1 cellular context compared by ENCODE assay signal in the genomic region with DNA sequence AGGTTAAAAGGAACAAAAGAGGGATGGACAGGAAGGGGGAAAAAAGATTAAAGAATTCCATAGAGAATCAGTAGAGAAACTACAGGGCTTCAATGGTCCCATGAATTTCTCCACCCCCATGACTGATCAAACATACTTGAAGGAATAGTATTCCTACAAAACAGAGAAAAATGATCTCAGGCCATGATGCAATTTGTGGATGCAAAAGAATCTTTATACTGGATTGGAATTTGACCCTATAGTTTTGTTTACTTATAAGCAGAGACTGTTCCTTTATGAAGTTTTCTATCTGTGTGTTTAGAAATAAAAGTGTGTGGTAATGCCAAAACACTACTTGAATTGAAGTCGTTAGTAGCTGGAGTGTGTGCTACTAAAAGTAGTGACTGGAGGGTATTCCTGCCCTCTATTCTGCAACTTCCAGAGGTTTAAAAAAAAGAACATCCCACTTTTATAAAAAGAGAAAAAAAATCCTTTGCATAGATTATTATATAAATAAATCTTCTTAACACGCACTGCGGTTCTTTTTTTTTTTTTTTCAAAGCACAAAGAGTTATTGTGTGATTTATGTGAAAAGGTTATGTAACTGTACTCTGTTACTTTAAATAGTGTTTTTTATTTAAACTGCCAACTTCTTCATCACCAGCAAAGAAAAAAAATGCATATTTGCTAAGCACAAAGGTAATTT.
TF ChIP-seq lines count a peak whose summit lies in the region.

No MANE protein-coding gene starts in this region.

TF ChIP-seq in HEK293, 187 proteins besides CTCF, POLR2A, EP300 and RAD21 (continued from another document):
- TF ChIP-seq, protein P1, sequence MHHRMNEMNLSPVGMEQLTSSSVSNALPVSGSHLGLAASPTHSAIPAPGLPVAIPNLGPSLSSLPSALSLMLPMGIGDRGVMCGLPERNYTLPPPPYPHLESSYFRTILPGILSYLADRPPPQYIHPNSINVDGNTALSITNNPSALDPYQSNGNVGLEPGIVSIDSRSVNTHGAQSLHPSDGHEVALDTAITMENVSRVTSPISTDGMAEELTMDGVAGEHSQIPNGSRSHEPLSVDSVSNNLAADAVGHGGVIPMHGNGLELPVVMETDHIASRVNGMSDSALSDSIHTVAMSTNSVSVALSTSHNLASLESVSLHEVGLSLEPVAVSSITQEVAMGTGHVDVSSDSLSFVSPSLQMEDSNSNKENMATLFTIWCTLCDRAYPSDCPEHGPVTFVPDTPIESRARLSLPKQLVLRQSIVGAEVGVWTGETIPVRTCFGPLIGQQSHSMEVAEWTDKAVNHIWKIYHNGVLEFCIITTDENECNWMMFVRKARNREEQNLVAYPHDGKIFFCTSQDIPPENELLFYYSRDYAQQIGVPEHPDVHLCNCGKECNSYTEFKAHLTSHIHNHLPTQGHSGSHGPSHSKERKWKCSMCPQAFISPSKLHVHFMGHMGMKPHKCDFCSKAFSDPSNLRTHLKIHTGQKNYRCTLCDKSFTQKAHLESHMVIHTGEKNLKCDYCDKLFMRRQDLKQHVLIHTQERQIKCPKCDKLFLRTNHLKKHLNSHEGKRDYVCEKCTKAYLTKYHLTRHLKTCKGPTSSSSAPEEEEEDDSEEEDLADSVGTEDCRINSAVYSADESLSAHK (tag by site-specific recombination; IDR thresholded peaks at IDR 0.05), result no peak
- TF ChIP-seq, protein P2, sequence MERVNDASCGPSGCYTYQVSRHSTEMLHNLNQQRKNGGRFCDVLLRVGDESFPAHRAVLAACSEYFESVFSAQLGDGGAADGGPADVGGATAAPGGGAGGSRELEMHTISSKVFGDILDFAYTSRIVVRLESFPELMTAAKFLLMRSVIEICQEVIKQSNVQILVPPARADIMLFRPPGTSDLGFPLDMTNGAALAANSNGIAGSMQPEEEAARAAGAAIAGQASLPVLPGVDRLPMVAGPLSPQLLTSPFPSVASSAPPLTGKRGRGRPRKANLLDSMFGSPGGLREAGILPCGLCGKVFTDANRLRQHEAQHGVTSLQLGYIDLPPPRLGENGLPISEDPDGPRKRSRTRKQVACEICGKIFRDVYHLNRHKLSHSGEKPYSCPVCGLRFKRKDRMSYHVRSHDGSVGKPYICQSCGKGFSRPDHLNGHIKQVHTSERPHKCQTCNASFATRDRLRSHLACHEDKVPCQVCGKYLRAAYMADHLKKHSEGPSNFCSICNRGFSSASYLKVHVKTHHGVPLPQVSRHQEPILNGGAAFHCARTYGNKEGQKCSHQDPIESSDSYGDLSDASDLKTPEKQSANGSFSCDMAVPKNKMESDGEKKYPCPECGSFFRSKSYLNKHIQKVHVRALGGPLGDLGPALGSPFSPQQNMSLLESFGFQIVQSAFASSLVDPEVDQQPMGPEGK (tag by site-specific recombination; IDR thresholded peaks at IDR 0.05), result peak; percentile 11; the same call in 1 of the 2 replicates
- peak; percentile 58 for TF ChIP-seq ZNF146 (tag by site-specific recombination; IDR thresholded peaks at IDR 0.05)
- no peak for TF ChIP-seq ZNF76 (tag by site-specific recombination; IDR thresholded peaks at IDR 0.05; ENCODE audit: borderline replicate concordance, low read depth)
- TF ChIP-seq ZNF610 (tag by site-specific recombination; IDR thresholded peaks at IDR 0.05; ENCODE audit: borderline replicate concordance), result no peak
- TF ChIP-seq ZNF184 (tag by site-specific recombination; IDR thresholded peaks at IDR 0.05), result no peak
- TF ChIP-seq ZNF391 (tag by site-specific recombination; IDR thresholded peaks at IDR 0.05; ENCODE audit: borderline replicate concordance, low read depth), result no peak
- TF ChIP-seq ZNF416 (tag by site-specific recombination; IDR thresholded peaks at IDR 0.05), result no peak
- TF ChIP-seq ZNF114 (tag by site-specific recombination; IDR thresholded peaks at IDR 0.05), result no peak
- TF ChIP-seq, protein P3, sequence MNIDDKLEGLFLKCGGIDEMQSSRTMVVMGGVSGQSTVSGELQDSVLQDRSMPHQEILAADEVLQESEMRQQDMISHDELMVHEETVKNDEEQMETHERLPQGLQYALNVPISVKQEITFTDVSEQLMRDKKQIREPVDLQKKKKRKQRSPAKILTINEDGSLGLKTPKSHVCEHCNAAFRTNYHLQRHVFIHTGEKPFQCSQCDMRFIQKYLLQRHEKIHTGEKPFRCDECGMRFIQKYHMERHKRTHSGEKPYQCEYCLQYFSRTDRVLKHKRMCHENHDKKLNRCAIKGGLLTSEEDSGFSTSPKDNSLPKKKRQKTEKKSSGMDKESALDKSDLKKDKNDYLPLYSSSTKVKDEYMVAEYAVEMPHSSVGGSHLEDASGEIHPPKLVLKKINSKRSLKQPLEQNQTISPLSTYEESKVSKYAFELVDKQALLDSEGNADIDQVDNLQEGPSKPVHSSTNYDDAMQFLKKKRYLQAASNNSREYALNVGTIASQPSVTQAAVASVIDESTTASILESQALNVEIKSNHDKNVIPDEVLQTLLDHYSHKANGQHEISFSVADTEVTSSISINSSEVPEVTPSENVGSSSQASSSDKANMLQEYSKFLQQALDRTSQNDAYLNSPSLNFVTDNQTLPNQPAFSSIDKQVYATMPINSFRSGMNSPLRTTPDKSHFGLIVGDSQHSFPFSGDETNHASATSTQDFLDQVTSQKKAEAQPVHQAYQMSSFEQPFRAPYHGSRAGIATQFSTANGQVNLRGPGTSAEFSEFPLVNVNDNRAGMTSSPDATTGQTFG (tag by site-specific recombination; IDR thresholded peaks at IDR 0.05; ENCODE audit: borderline replicate concordance), result no peak
- TF ChIP-seq, protein P4, sequence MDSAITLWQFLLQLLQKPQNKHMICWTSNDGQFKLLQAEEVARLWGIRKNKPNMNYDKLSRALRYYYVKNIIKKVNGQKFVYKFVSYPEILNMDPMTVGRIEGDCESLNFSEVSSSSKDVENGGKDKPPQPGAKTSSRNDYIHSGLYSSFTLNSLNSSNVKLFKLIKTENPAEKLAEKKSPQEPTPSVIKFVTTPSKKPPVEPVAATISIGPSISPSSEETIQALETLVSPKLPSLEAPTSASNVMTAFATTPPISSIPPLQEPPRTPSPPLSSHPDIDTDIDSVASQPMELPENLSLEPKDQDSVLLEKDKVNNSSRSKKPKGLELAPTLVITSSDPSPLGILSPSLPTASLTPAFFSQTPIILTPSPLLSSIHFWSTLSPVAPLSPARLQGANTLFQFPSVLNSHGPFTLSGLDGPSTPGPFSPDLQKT (IDR thresholded peaks at IDR 0.05; ENCODE audit: borderline replicate concordance, low read depth, low read length), result no peak
- peak; percentile 62 for TF ChIP-seq OSR2 (tag by site-specific recombination; IDR thresholded peaks at IDR 0.05)
- peak; percentile 62 for TF ChIP-seq FEZF1 (tag by site-specific recombination; IDR thresholded peaks at IDR 0.05)
- no peak for TF ChIP-seq ZBTB26 (tag by site-specific recombination; optimal IDR thresholded peaks at IDR 0.05)
- TF ChIP-seq, protein P5, sequence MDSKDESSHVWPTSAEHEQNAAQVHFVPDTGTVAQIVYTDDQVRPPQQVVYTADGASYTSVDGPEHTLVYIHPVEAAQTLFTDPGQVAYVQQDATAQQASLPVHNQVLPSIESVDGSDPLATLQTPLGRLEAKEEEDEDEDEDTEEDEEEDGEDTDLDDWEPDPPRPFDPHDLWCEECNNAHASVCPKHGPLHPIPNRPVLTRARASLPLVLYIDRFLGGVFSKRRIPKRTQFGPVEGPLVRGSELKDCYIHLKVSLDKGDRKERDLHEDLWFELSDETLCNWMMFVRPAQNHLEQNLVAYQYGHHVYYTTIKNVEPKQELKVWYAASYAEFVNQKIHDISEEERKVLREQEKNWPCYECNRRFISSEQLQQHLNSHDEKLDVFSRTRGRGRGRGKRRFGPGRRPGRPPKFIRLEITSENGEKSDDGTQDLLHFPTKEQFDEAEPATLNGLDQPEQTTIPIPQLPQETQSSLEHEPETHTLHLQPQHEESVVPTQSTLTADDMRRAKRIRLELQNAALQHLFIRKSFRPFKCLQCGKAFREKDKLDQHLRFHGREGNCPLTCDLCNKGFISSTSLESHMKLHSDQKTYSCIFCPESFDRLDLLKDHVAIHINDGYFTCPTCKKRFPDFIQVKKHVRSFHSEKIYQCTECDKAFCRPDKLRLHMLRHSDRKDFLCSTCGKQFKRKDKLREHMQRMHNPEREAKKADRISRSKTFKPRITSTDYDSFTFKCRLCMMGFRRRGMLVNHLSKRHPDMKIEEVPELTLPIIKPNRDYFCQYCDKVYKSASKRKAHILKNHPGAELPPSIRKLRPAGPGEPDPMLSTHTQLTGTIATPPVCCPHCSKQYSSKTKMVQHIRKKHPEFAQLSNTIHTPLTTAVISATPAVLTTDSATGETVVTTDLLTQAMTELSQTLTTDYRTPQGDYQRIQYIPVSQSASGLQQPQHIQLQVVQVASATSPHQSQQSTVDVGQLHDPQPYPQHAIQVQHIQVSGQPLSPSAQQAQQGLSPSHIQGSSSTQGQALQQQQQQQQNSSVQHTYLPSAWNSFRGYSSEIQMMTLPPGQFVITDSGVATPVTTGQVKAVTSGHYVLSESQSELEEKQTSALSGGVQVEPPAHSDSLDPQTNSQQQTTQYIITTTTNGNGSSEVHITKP (tag by site-specific recombination; IDR thresholded peaks at IDR 0.05), result peak; percentile 84
- 0 out of 2 replicates have a peak, but pooled peaks have one; percentile 26 for TF ChIP-seq ZNF366 (tag by site-specific recombination; conservative IDR thresholded peaks at IDR 0.05)
- peak; percentile 3 for TF ChIP-seq SETDB1 (IDR thresholded peaks at IDR 0.05; ENCODE audit: insufficient read length, low read length)
- TF ChIP-seq BCL11A (tag by site-specific recombination; IDR thresholded peaks at IDR 0.05; ENCODE audit: low read depth), result no peak
- TF ChIP-seq, protein P6, sequence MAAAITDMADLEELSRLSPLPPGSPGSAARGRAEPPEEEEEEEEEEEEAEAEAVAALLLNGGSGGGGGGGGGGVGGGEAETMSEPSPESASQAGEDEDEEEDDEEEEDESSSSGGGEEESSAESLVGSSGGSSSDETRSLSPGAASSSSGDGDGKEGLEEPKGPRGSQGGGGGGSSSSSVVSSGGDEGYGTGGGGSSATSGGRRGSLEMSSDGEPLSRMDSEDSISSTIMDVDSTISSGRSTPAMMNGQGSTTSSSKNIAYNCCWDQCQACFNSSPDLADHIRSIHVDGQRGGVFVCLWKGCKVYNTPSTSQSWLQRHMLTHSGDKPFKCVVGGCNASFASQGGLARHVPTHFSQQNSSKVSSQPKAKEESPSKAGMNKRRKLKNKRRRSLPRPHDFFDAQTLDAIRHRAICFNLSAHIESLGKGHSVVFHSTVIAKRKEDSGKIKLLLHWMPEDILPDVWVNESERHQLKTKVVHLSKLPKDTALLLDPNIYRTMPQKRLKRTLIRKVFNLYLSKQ (tag by site-specific recombination; IDR thresholded peaks at IDR 0.05; ENCODE audit: borderline replicate concordance), result no peak
- TF ChIP-seq ZFP69B (tag by site-specific recombination; IDR thresholded peaks at IDR 0.05), result 0 out of 2 replicates have a peak, but pooled peaks have one; percentile 41
